ENCODE assay signal across 25 cellular contexts in genomic region chr3:125611908-125612307, GRCh38.
"Had no signal": no experiment of that assay in that cellular context is flagged by ENCODE, and none has a peak within 500 bp of the region (broad histone marks: within the 10 kb centered on the region; RNA-seq: fewer than 3 reads in every experiment).

No MANE protein-coding gene starts in this region.

- H3K36me3 Mint-ChIP-seq: activated naive CD4-positive, alpha-beta T cell treated with anti-CD3 and anti-CD28 coated beads, Interleukin-2, amount 10 ng/mL, durations not matched to agents 7 days and 5 days; mesothelial cell of epicardium; natural killer cell treated with Interleukin-12 subunit alpha and Interleukin-12 subunit beta and Interleukin-15 and Interleukin-18, amount 100 ng/mL, for 72 hours; stimulated activated effector memory CD8-positive, alpha-beta T cell treated with anti-CD3 and anti-CD28 coated beads, Interleukin-12 subunit alpha, Interleukin-12 subunit beta, amount 100 ng/mL, for 72 hours had no signal

- H3K9me3 ChIP-seq: heart right ventricle, left ventricle myocardium inferior, neutrophil, ovary, stomach, suprapubic skin, tibial nerve had no signal

- H3K27me3 Mint-ChIP-seq: activated CD4-positive, alpha-beta memory T cell treated with anti-CD3 and anti-CD28 coated beads, Interleukin-2, amount 10 ng/mL, durations not matched to agents 7 days and 5 days; activated CD8-positive, alpha-beta memory T cell treated with anti-CD3 and anti-CD28 coated beads, Interleukin-2, amount 10 ng/mL, durations not matched to agents 7 days and 5 days had no signal

- H3K4me1 Mint-ChIP-seq: activated CD4-positive, alpha-beta memory T cell treated with anti-CD3 and anti-CD28 coated beads, Interleukin-2, amount 10 ng/mL, durations not matched to agents 7 days and 5 days; activated naive CD4-positive, alpha-beta T cell treated with anti-CD3 and anti-CD28 coated beads, Interleukin-2, amount 10 ng/mL, durations not matched to agents 7 days and 5 days; mesothelial cell of epicardium; stimulated activated effector memory CD8-positive, alpha-beta T cell treated with anti-CD3 and anti-CD28 coated beads, Interleukin-12 subunit alpha, Interleukin-12 subunit beta, amount 100 ng/mL, for 72 hours had no signal

- H3K27ac ChIP-seq: epithelial cell of prostate, heart right ventricle, left ventricle myocardium inferior, neutrophil, ovary, skin epidermis, stomach, suprapubic skin, tibial nerve had no signal

- ATAC-seq: activated CD8-positive, alpha-beta memory T cell treated with anti-CD3 and anti-CD28 coated beads, Interleukin-2, amount 10 ng/mL, durations not matched to agents 7 days and 5 days; heart right ventricle; natural killer cell treated with Interleukin-12 subunit alpha and Interleukin-12 subunit beta and Interleukin-15 and Interleukin-18, amount 100 ng/mL, for 72 hours; right cardiac atrium; stimulated activated effector memory CD8-positive, alpha-beta T cell treated with anti-CD3 and anti-CD28 coated beads, Interleukin-12 subunit alpha, Interleukin-12 subunit beta, amount 100 ng/mL, for 72 hours; T-helper 17 cell had no signal

- DNase-seq: activated CD4-positive, alpha-beta memory T cell treated with anti-CD3 and anti-CD28 coated beads, Interleukin-2, amount 10 ng/mL, durations not matched to agents 7 days and 5 days; activated CD4-positive, alpha-beta T cell treated with anti-CD3 and anti-CD28 coated beads for 4 hours; activated CD4-positive, CD25-positive, alpha-beta regulatory T cell; activated CD8-positive, alpha-beta memory T cell treated with anti-CD3 and anti-CD28 coated beads, Interleukin-2, amount 10 ng/mL, durations not matched to agents 7 days and 5 days; activated effector memory CD4-positive, alpha-beta T cell treated with anti-CD3 and anti-CD28 coated beads, Interleukin-2, amount 50 U/mL, for 16 hours; activated naive CD4-positive, alpha-beta T cell treated with anti-CD3 and anti-CD28 coated beads, Interleukin-2, amount 10 ng/mL, durations not matched to agents 7 days and 5 days; activated T-cell treated with anti-CD3 and anti-CD28 coated beads for 4 hours; amygdala; cortex of kidney; heart right ventricle; kidney glomerular epithelial cell; left ventricle myocardium inferior; ovary; right cardiac atrium; stimulated activated CD4-positive, alpha-beta T cell treated with anti-CD3 and anti-CD28 coated beads, Interleukin-2, amount 100 ng/mL, for 24 hours; stomach; T-helper 17 cell had no signal

- H3K27me3 ChIP-seq: heart right ventricle, neutrophil, ovary, stomach, suprapubic skin, tibial nerve had no signal

- H3K9me3 Mint-ChIP-seq: activated CD4-positive, alpha-beta memory T cell treated with anti-CD3 and anti-CD28 coated beads, Interleukin-2, amount 10 ng/mL, durations not matched to agents 7 days and 5 days; activated naive CD4-positive, alpha-beta T cell treated with anti-CD3 and anti-CD28 coated beads, Interleukin-2, amount 10 ng/mL, durations not matched to agents 7 days and 5 days; mesothelial cell of epicardium; natural killer cell treated with Interleukin-12 subunit alpha and Interleukin-12 subunit beta and Interleukin-15 and Interleukin-18, amount 100 ng/mL, for 72 hours; stimulated activated effector memory CD8-positive, alpha-beta T cell treated with anti-CD3 and anti-CD28 coated beads, Interleukin-12 subunit alpha, Interleukin-12 subunit beta, amount 100 ng/mL, for 72 hours had no signal

- H3K4me1 ChIP-seq: heart right ventricle, left ventricle myocardium inferior, stomach, suprapubic skin, tibial nerve had no signal

- H3K36me3 ChIP-seq: heart right ventricle, left ventricle myocardium inferior, neutrophil, ovary, stomach, suprapubic skin, tibial nerve had no signal

- H3K4me3 ChIP-seq: heart right ventricle, left ventricle myocardium inferior, ovary, skin epidermis, stomach, suprapubic skin, tibial nerve had no signal

- H3K27ac Mint-ChIP-seq: activated CD4-positive, alpha-beta memory T cell treated with anti-CD3 and anti-CD28 coated beads, Interleukin-2, amount 10 ng/mL, durations not matched to agents 7 days and 5 days; activated CD8-positive, alpha-beta memory T cell treated with anti-CD3 and anti-CD28 coated beads, Interleukin-2, amount 10 ng/mL, durations not matched to agents 7 days and 5 days; activated naive CD4-positive, alpha-beta T cell treated with anti-CD3 and anti-CD28 coated beads, Interleukin-2, amount 10 ng/mL, durations not matched to agents 7 days and 5 days; mesothelial cell of epicardium; natural killer cell treated with Interleukin-12 subunit alpha and Interleukin-12 subunit beta and Interleukin-15 and Interleukin-18, amount 100 ng/mL, for 72 hours; stimulated activated effector memory CD8-positive, alpha-beta T cell treated with anti-CD3 and anti-CD28 coated beads, Interleukin-12 subunit alpha, Interleukin-12 subunit beta, amount 100 ng/mL, for 72 hours; T-helper 17 cell had no signal

- H3K4me3 Mint-ChIP-seq: activated CD4-positive, alpha-beta memory T cell treated with anti-CD3 and anti-CD28 coated beads, Interleukin-2, amount 10 ng/mL, durations not matched to agents 7 days and 5 days; activated CD8-positive, alpha-beta memory T cell treated with anti-CD3 and anti-CD28 coated beads, Interleukin-2, amount 10 ng/mL, durations not matched to agents 7 days and 5 days; activated naive CD4-positive, alpha-beta T cell treated with anti-CD3 and anti-CD28 coated beads, Interleukin-2, amount 10 ng/mL, durations not matched to agents 7 days and 5 days; mesothelial cell of epicardium; natural killer cell treated with Interleukin-12 subunit alpha and Interleukin-12 subunit beta and Interleukin-15 and Interleukin-18, amount 100 ng/mL, for 72 hours; stimulated activated effector memory CD8-positive, alpha-beta T cell treated with anti-CD3 and anti-CD28 coated beads, Interleukin-12 subunit alpha, Interleukin-12 subunit beta, amount 100 ng/mL, for 72 hours; T-helper 17 cell had no signal
